ENCODE assay signal across 10 cellular contexts in the genomic region with DNA sequence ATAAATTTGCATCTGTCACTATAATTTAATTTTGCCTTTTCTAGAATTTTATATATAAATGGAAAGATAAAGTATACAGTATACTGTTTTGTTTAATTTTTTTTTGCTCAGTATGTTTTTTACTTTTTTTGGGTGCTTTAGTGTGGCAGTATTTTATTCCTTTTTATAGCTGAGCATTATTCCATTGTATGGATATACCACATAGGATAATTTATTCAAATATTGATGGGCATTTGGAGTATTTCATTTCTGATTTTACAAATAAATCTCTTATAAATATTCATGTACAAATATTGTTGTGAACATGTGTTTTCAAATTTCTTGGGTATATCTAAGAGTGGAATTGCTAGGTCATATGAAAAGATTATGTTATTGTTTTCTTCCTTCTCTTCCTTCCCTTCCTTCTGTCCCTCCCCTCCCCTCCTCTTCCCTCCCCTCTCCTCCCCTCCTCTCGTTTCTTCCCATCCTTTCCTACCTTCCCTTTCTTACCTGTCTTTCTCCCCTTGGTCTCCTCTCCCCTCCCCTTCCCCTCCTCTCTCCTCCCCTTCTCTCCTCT.
"Had no signal": no experiment of that assay in that cellular context is flagged by ENCODE, and none has a peak within 500 bp of the region (broad histone marks: within the 10 kb centered on the region; RNA-seq: fewer than 3 reads in every experiment).

No MANE protein-coding gene starts in this region.

- H3K36me3 ChIP-seq: HAP-1 had no signal

- H3K4me3 ChIP-seq: GM23248, HAP-1 had no signal

- H3K9ac ChIP-seq: GM23248, KMS-11 had no signal

- H3K27ac ChIP-seq: GM23248, HL-60, KMS-11 had no signal

- ATAC-seq: HCT116 had no signal

- H2AFZ ChIP-seq: GM23248 had no signal

- H3K4me2 ChIP-seq: KMS-11 had no signal

- H3K4me1 ChIP-seq: HAP-1 had no signal

- DNase-seq: GM23248, GOT3, H7, HFFc6, IMR-90, KBM-7 had no signal
